In the genomic region with DNA sequence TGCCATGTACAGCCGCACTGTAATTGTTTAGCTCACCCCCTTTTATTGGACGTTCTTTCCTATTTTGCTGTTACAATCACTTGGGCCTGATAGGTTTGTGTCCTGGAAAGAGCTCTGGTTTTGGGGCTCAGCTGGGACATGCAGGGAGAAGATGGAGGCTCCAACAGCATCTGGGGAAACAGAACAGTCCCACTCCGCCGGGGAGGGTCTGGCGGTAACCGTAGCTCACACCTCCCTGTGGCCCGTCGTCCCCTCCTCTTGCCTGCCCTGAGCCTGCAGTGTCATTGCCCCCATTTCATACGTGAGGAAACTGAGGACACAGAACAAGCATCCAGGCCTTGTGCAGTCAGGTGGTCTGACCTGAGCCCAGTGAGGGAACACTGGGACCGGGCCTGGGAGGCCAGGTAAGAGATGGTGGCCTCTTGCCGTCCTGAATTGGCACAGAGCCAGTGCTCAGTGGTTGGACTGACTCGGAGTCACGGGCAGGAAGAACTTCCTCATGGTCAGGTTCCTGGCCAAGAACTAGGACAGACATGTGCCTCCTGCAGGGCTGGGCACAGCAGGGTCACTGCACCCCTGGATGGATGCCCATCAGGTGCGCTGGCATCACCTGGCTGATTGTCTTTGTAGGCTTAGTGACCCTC, we compare ENCODE assay signal across 2 cellular contexts.
TF ChIP-seq lines count a peak whose summit lies in the region.

No MANE protein-coding gene starts in this region.

TF ChIP-seq in SK-N-SH treated with all-trans-retinoic acid at 6 μM for 48 hours, 23 proteins besides CTCF, POLR2A, EP300 and RAD21 (continued from another document):
- TF ChIP-seq, protein P1, sequence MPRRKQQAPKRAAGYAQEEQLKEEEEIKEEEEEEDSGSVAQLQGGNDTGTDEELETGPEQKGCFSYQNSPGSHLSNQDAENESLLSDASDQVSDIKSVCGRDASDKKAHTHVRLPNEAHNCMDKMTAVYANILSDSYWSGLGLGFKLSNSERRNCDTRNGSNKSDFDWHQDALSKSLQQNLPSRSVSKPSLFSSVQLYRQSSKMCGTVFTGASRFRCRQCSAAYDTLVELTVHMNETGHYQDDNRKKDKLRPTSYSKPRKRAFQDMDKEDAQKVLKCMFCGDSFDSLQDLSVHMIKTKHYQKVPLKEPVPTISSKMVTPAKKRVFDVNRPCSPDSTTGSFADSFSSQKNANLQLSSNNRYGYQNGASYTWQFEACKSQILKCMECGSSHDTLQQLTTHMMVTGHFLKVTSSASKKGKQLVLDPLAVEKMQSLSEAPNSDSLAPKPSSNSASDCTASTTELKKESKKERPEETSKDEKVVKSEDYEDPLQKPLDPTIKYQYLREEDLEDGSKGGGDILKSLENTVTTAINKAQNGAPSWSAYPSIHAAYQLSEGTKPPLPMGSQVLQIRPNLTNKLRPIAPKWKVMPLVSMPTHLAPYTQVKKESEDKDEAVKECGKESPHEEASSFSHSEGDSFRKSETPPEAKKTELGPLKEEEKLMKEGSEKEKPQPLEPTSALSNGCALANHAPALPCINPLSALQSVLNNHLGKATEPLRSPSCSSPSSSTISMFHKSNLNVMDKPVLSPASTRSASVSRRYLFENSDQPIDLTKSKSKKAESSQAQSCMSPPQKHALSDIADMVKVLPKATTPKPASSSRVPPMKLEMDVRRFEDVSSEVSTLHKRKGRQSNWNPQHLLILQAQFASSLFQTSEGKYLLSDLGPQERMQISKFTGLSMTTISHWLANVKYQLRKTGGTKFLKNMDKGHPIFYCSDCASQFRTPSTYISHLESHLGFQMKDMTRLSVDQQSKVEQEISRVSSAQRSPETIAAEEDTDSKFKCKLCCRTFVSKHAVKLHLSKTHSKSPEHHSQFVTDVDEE (CRISPR knock-in tag; IDR thresholded peaks at IDR 0.05), result no peak
- no peak for TF ChIP-seq SNAI2 (CRISPR knock-in tag; IDR thresholded peaks at IDR 0.05)
- TF ChIP-seq, protein P2, sequence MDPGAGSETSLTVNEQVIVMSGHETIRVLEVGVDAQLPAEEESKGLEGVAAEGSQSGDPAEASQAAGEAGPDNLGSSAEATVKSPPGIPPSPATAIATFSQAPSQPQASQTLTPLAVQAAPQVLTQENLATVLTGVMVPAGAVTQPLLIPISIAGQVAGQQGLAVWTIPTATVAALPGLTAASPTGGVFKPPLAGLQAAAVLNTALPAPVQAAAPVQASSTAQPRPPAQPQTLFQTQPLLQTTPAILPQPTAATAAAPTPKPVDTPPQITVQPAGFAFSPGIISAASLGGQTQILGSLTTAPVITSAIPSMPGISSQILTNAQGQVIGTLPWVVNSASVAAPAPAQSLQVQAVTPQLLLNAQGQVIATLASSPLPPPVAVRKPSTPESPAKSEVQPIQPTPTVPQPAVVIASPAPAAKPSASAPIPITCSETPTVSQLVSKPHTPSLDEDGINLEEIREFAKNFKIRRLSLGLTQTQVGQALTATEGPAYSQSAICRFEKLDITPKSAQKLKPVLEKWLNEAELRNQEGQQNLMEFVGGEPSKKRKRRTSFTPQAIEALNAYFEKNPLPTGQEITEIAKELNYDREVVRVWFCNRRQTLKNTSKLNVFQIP (CRISPR knock-in tag; IDR thresholded peaks at IDR 0.05; ENCODE audit: borderline replicate concordance, low read depth), result no peak
- no peak for TF ChIP-seq TOX (CRISPR knock-in tag; IDR thresholded peaks at IDR 0.05; ENCODE audit: borderline replicate concordance)
- no peak for TF ChIP-seq CSDC2 (CRISPR knock-in tag; IDR thresholded peaks at IDR 0.05)
- TF ChIP-seq RARB (CRISPR knock-in tag; IDR thresholded peaks at IDR 0.05), result no peak
- TF ChIP-seq TCF4 (CRISPR knock-in tag; IDR thresholded peaks at IDR 0.05; ENCODE audit: borderline replicate concordance), result no peak

TF ChIP-seq in Ishikawa, 13 proteins besides CTCF, POLR2A, EP300 and RAD21 (continued from another document):
- no peak for TF ChIP-seq TAF1 (IDR thresholded peaks at IDR 0.05; ENCODE audit: low read depth)
- TF ChIP-seq CREB1 (IDR thresholded peaks at IDR 0.05; ENCODE audit: low read depth), result no peak
- TF ChIP-seq, protein P3, sequence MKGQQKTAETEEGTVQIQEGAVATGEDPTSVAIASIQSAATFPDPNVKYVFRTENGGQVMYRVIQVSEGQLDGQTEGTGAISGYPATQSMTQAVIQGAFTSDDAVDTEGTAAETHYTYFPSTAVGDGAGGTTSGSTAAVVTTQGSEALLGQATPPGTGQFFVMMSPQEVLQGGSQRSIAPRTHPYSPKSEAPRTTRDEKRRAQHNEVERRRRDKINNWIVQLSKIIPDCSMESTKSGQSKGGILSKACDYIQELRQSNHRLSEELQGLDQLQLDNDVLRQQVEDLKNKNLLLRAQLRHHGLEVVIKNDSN (IDR thresholded peaks at IDR 0.05), result peak; percentile 55; the same call in 1 of the 2 replicates
